8 cellular contexts compared by ENCODE assay signal in the genomic region with DNA sequence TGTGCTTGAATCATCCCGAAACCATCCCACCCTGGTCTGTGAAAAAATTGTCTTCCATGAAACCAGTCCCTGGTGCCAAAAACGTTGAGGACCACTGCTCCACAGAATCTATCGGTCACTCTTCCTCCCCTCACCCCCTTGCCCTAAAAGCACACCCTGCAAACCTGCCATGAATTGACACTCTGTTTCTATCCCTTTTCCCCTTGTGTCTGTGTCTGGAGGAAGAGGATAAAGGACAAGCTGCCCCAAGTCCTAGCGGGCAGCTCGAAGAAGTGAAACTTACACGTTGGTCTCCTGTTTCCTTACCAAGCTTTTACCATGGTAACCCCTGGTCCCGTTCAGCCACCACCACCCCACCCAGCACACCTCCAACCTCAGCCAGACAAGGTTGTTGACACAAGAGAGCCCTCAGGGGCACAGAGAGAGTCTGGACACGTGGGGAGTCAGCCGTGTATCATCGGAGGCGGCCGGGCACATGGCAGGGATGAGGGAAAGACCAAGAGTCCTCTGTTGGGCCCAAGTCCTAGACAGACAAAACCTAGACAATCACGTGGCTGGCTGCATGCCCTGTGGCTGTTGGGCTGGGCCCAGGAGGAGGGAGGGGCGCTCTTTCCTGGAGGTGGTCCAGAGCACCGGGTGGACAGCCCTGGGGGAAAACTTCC. TPM values are rescaled to one million over a fixed set of nuclear protein-coding genes. Genes with fewer than 3 reads are reported as not detected.
DNase-seq lines count a peak whose midpoint lies in the region; ATAC-seq and FAIRE-seq lines count a peak whose summit lies in the region.

No MANE protein-coding gene starts in this region.

- peak overlapping the region in 1 of 3 donors; percentile 56 for H3K4me3 Mint-ChIP-seq in T-cell

- peak; percentile 51 for FAIRE-seq in GM18507 (lab: Jason Lieb, UNC)

- H3K36me3 Mint-ChIP-seq in T-cell, result no peaks in the 10 kb centered on the region

- H3K9me3 Mint-ChIP-seq in T-cell, result no peaks in the 10 kb centered on the region

- CTCF ChIA-PET in T-cell (lab: Charles Lee), result interaction anchor here in 1 of 2 donors (0.6 to 1.4 kb wide), 2 partner anchors 18 to 68 kb away, joined by 5 to 7 read pairs; no protein-coding TSS in a partner anchor

- intact Hi-C loops in Right ventricle myocardium superior (cut with DNase I), result no loop called here
- intact Hi-C loops in sciatic nerve (cut with DNase I), result no loop called here

- peak; percentile 53 for ATAC-seq in HG03064 (IDR thresholded peaks at IDR 0.05; ENCODE audit: low read depth, unreplicated experiment)
- ATAC-seq in T-cell (replicated peaks in 1 of 4), result peak in 3 of 4 experiments; percentile 11 to 31 (median 11)
- peak; percentile 54 for ATAC-seq in Right ventricle myocardium superior (ENCODE audit: poor library complexity)
- ATAC-seq in sciatic nerve, result peak; percentile 76
- no peak for ATAC-seq in HG02885 (IDR thresholded peaks at IDR 0.05; ENCODE audit: poor library complexity, unreplicated experiment)

- DNase-seq in GM18507 (ENCODE audit: extremely low spot score, insufficient read length, low read depth) (no peak), T-cell (peak in 2 of 34 experiments; percentile 9 to 13), Right ventricle myocardium superior (peak; percentile 80), sciatic nerve (ENCODE audit: low spot score) (peak; percentile 82), OCI-M2 (lab: John Stamatoyannopoulos, UW; ENCODE audit: unreplicated experiment) (no peak)
- DNase-seq in activated effector memory CD4-positive, alpha-beta T cell treated with Interleukin-2 at 50 U/mL for 16 hours, result no peak

- POLR2A ChIA-PET in T-cell (lab: Charles Lee), result no interaction called here

- no peak overlapping the region for H3K27ac Mint-ChIP-seq in T-cell

- H3K4me1 Mint-ChIP-seq in T-cell, result peaks cover 33 to 45% (median 36%) of the 10 kb centered on the region in 3 donors

- peaks cover 40 to 68% of the 10 kb centered on the region in 2 donors for H3K27me3 Mint-ChIP-seq in T-cell

RNA-seq across cellular contexts. Expression of a gene that starts 0.8 kb away (rescaled TPM):
- total RNA-seq in T-cell (under 1 TPM in 4 of 5 donors, not detected in 1; 0.18 to 0.79 (median 0.51) TPM), Right ventricle myocardium superior (1.6 TPM), sciatic nerve (7.0 TPM)

RNA-seq across cellular contexts. Expression of a gene that starts 28.2 kb away (rescaled TPM):
- total RNA-seq in T-cell, result 10 to 100 TPM in 3 of 5 donors, 1 to 10 TPM in 2; 8.1 to 16.7 (median 14.4) TPM
- 14.1 TPM for total RNA-seq in Right ventricle myocardium superior
- total RNA-seq in sciatic nerve, result 22.1 TPM

RNA-seq across cellular contexts. Expression of a gene that starts 39.2 kb away (rescaled TPM):
- not detected for total RNA-seq in T-cell
- not detected for total RNA-seq in Right ventricle myocardium superior
- total RNA-seq in sciatic nerve, result not detected

RNA-seq across cellular contexts. Expression of a gene that starts 40.8 kb away (rescaled TPM):
- total RNA-seq in T-cell (10 to 100 TPM; 47.2 to 80.9 (median 77.4) TPM), Right ventricle myocardium superior (16.7 TPM), sciatic nerve (47.1 TPM)

RNA-seq across cellular contexts. Expression of a gene that starts 54.0 kb away (rescaled TPM):
- total RNA-seq in T-cell (not detected), Right ventricle myocardium superior (not detected), sciatic nerve (not detected)

Comparison
In these comparisons a context has a peak if more than half of its experiments do, and no peak if none do; other contexts are left out.
1. DNase-seq: peak in Right ventricle myocardium superior (single experiment) and sciatic nerve (single experiment); none in GM18507 (single experiment), OCI-M2 (single experiment) and activated effector memory CD4-positive, alpha-beta T cell treated with Interleukin-2 at 50 U/mL for 16 hours (single experiment).